1 cellular context compared by ENCODE assay signal in genomic region chr11:128031538-128032134, GRCh38.
TF ChIP-seq lines count a peak whose summit lies in the region.

No MANE protein-coding gene starts in this region.

TF ChIP-seq in IMR-90, 13 proteins besides CTCF, POLR2A, EP300 and RAD21:
- TF ChIP-seq SMC3 (IDR thresholded peaks at IDR 0.05; ENCODE audit: low read depth, low read length) = peak; percentile 82
